1 cellular context compared by ENCODE assay signal in the genomic region with DNA sequence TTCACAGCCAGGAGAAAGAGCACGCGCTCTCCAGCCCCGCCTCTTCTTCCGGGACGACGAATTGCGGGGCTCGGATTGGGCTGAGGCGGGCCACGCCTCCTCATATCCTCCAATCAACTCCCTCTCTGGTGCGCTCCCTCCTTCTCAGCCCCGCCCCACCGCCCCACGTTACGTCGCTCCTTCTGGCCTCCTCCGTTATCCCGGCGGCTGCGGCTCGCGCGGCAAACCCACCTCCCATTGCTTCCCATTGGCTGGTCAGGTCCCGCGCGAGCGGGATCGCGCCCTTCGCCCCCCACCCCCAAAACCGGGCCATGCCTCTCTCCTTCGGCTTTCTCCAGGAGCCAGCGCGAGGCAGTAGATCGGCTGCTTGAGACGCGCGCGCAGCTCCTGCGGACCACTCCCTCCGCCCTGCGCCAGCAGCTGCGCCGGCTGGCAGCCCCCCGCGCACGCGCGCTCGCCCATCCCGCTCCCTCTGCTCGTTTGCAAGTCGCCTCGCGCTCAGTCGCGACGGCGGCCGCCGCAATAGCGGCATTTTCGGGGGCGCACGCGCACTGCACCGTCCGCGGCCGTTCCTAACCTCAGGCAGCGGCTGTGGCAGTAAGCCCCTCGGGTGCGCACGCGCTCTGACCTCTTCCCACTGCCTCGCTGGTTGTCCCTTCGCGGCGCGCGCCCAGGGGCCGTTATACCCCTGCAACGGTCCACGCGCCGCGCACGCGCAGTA.
A peak's percentile ranks its signal among the peaks of the same experiment; 100 is the strongest.
TF ChIP-seq lines count a peak whose summit lies in the region.

No MANE protein-coding gene starts in this region.

TF ChIP-seq in HEK293, 187 proteins besides CTCF, POLR2A, EP300 and RAD21 (continued from another document and continues in another):
- TF ChIP-seq, protein P1, sequence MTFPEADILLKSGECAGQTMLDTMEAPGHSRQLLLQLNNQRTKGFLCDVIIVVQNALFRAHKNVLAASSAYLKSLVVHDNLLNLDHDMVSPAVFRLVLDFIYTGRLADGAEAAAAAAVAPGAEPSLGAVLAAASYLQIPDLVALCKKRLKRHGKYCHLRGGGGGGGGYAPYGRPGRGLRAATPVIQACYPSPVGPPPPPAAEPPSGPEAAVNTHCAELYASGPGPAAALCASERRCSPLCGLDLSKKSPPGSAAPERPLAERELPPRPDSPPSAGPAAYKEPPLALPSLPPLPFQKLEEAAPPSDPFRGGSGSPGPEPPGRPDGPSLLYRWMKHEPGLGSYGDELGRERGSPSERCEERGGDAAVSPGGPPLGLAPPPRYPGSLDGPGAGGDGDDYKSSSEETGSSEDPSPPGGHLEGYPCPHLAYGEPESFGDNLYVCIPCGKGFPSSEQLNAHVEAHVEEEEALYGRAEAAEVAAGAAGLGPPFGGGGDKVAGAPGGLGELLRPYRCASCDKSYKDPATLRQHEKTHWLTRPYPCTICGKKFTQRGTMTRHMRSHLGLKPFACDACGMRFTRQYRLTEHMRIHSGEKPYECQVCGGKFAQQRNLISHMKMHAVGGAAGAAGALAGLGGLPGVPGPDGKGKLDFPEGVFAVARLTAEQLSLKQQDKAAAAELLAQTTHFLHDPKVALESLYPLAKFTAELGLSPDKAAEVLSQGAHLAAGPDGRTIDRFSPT (tag by site-specific recombination; IDR thresholded peaks at IDR 0.05) = no peak
- TF ChIP-seq HOXA7 (CRISPR knock-in tag; IDR thresholded peaks at IDR 0.05; ENCODE audit: borderline replicate concordance) (no peak), ZFP3 (tag by site-specific recombination; IDR thresholded peaks at IDR 0.05; ENCODE audit: low read depth) (no peak), ZNF335 (tag by site-specific recombination; conservative IDR thresholded peaks at IDR 0.05) (peak; percentile 62), ZBTB48 (tag by site-specific recombination; IDR thresholded peaks at IDR 0.05) (peak; percentile 91), ZNF423 (tag by site-specific recombination; IDR thresholded peaks at IDR 0.05) (no peak), TCF7L2 (IDR thresholded peaks at IDR 0.05; ENCODE audit: borderline replicate concordance, low read depth, low read length) (no peak), ZXDB (tag by site-specific recombination; IDR thresholded peaks at IDR 0.05) (peak; percentile 98), ZNF791 (tag by site-specific recombination; IDR thresholded peaks at IDR 0.05) (no peak), ZNF16 (tag by site-specific recombination; IDR thresholded peaks at IDR 0.05; ENCODE audit: low read depth) (no peak), ZNF555 (tag by site-specific recombination; conservative IDR thresholded peaks at IDR 0.05) (no peak), ZFHX2 (tag by site-specific recombination; conservative IDR thresholded peaks at IDR 0.05) (peak; percentile 49; the same call in 1 of the 2 replicates), ZNF626 (tag by site-specific recombination; IDR thresholded peaks at IDR 0.05) (no peak), ZNF19 (tag by site-specific recombination; IDR thresholded peaks at IDR 0.05; ENCODE audit: low read depth) (no peak), ZNF23 (tag by site-specific recombination; IDR thresholded peaks at IDR 0.05; ENCODE audit: borderline replicate concordance) (no peak), ZSCAN16 (tag by site-specific recombination; IDR thresholded peaks at IDR 0.05) (no peak), ZNF510 (tag by site-specific recombination; IDR thresholded peaks at IDR 0.05; ENCODE audit: insufficient replicate concordance) (no peak), ZNF416 (tag by site-specific recombination; IDR thresholded peaks at IDR 0.05) (no peak), YY1 (tag by site-specific recombination; IDR thresholded peaks at IDR 0.05) (peak; percentile 44; the same call in 1 of the 2 replicates), ZNF610 (tag by site-specific recombination; IDR thresholded peaks at IDR 0.05; ENCODE audit: borderline replicate concordance) (peak; percentile 62; the same call in 1 of the 2 replicates), ZNF623 (tag by site-specific recombination; IDR thresholded peaks at IDR 0.05) (no peak), ZNF184 (tag by site-specific recombination; IDR thresholded peaks at IDR 0.05) (no peak), ZNF350 (tag by site-specific recombination; IDR thresholded peaks at IDR 0.05) (no peak), KLF16 (tag by site-specific recombination; IDR thresholded peaks at IDR 0.05) (no peak; the same call in none of the 2 replicates), ZNF391 (tag by site-specific recombination; IDR thresholded peaks at IDR 0.05; ENCODE audit: borderline replicate concordance, low read depth) (peak; percentile 86; the same call in 1 of the 2 replicates), ZNF707 (tag by site-specific recombination; IDR thresholded peaks at IDR 0.05) (no peak), YY2 (tag by site-specific recombination; IDR thresholded peaks at IDR 0.05) (peak; percentile 74), ZNF544 (tag by site-specific recombination; IDR thresholded peaks at IDR 0.05) (no peak), OSR2 (tag by site-specific recombination; IDR thresholded peaks at IDR 0.05) (peak; percentile 29; the same call in 1 of the 2 replicates), SP7 (tag by site-specific recombination; IDR thresholded peaks at IDR 0.05) (peak; percentile 53; the same call in 1 of the 2 replicates), GFI1B (tag by site-specific recombination; IDR thresholded peaks at IDR 0.05) (no peak)
- TF ChIP-seq, protein P2, sequence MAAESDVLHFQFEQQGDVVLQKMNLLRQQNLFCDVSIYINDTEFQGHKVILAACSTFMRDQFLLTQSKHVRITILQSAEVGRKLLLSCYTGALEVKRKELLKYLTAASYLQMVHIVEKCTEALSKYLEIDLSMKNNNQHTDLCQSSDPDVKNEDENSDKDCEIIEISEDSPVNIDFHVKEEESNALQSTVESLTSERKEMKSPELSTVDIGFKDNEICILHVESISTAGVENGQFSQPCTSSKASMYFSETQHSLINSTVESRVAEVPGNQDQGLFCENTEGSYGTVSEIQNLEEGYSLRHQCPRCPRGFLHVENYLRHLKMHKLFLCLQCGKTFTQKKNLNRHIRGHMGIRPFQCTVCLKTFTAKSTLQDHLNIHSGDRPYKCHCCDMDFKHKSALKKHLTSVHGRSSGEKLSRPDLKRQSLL (tag by site-specific recombination; IDR thresholded peaks at IDR 0.05) = peak; percentile 64; the same call in 1 of the 2 replicates
- TF ChIP-seq, protein P3, sequence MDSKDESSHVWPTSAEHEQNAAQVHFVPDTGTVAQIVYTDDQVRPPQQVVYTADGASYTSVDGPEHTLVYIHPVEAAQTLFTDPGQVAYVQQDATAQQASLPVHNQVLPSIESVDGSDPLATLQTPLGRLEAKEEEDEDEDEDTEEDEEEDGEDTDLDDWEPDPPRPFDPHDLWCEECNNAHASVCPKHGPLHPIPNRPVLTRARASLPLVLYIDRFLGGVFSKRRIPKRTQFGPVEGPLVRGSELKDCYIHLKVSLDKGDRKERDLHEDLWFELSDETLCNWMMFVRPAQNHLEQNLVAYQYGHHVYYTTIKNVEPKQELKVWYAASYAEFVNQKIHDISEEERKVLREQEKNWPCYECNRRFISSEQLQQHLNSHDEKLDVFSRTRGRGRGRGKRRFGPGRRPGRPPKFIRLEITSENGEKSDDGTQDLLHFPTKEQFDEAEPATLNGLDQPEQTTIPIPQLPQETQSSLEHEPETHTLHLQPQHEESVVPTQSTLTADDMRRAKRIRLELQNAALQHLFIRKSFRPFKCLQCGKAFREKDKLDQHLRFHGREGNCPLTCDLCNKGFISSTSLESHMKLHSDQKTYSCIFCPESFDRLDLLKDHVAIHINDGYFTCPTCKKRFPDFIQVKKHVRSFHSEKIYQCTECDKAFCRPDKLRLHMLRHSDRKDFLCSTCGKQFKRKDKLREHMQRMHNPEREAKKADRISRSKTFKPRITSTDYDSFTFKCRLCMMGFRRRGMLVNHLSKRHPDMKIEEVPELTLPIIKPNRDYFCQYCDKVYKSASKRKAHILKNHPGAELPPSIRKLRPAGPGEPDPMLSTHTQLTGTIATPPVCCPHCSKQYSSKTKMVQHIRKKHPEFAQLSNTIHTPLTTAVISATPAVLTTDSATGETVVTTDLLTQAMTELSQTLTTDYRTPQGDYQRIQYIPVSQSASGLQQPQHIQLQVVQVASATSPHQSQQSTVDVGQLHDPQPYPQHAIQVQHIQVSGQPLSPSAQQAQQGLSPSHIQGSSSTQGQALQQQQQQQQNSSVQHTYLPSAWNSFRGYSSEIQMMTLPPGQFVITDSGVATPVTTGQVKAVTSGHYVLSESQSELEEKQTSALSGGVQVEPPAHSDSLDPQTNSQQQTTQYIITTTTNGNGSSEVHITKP (tag by site-specific recombination; IDR thresholded peaks at IDR 0.05) = no peak; the same call in 1 of the 2 replicates
- TF ChIP-seq, protein P4, sequence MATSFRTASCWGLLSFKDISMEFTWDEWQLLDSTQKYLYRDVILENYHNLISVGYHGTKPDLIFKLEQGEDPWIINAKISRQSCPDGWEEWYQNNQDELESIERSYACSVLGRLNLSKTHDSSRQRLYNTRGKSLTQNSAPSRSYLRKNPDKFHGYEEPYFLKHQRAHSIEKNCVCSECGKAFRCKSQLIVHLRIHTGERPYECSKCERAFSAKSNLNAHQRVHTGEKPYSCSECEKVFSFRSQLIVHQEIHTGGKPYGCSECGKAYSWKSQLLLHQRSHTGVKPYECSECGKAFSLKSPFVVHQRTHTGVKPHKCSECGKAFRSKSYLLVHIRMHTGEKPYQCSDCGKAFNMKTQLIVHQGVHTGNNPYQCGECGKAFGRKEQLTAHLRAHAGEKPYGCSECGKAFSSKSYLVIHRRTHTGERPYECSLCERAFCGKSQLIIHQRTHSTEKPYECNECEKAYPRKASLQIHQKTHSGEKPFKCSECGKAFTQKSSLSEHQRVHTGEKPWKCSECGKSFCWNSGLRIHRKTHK (tag by site-specific recombination; IDR thresholded peaks at IDR 0.05) = no peak
- TF ChIP-seq, protein P5, sequence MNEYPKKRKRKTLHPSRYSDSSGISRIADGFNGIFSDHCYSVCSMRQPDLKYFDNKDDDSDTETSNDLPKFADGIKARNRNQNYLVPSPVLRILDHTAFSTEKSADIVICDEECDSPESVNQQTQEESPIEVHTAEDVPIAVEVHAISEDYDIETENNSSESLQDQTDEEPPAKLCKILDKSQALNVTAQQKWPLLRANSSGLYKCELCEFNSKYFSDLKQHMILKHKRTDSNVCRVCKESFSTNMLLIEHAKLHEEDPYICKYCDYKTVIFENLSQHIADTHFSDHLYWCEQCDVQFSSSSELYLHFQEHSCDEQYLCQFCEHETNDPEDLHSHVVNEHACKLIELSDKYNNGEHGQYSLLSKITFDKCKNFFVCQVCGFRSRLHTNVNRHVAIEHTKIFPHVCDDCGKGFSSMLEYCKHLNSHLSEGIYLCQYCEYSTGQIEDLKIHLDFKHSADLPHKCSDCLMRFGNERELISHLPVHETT (tag by site-specific recombination; IDR thresholded peaks at IDR 0.05) = no peak
- TF ChIP-seq, protein P6, sequence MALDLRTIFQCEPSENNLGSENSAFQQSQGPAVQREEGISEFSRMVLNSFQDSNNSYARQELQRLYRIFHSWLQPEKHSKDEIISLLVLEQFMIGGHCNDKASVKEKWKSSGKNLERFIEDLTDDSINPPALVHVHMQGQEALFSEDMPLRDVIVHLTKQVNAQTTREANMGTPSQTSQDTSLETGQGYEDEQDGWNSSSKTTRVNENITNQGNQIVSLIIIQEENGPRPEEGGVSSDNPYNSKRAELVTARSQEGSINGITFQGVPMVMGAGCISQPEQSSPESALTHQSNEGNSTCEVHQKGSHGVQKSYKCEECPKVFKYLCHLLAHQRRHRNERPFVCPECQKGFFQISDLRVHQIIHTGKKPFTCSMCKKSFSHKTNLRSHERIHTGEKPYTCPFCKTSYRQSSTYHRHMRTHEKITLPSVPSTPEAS (tag by site-specific recombination; IDR thresholded peaks at IDR 0.05) = no peak
- TF ChIP-seq, protein P7, sequence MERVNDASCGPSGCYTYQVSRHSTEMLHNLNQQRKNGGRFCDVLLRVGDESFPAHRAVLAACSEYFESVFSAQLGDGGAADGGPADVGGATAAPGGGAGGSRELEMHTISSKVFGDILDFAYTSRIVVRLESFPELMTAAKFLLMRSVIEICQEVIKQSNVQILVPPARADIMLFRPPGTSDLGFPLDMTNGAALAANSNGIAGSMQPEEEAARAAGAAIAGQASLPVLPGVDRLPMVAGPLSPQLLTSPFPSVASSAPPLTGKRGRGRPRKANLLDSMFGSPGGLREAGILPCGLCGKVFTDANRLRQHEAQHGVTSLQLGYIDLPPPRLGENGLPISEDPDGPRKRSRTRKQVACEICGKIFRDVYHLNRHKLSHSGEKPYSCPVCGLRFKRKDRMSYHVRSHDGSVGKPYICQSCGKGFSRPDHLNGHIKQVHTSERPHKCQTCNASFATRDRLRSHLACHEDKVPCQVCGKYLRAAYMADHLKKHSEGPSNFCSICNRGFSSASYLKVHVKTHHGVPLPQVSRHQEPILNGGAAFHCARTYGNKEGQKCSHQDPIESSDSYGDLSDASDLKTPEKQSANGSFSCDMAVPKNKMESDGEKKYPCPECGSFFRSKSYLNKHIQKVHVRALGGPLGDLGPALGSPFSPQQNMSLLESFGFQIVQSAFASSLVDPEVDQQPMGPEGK (tag by site-specific recombination; IDR thresholded peaks at IDR 0.05) = peak; percentile 94
- TF ChIP-seq, protein P8, sequence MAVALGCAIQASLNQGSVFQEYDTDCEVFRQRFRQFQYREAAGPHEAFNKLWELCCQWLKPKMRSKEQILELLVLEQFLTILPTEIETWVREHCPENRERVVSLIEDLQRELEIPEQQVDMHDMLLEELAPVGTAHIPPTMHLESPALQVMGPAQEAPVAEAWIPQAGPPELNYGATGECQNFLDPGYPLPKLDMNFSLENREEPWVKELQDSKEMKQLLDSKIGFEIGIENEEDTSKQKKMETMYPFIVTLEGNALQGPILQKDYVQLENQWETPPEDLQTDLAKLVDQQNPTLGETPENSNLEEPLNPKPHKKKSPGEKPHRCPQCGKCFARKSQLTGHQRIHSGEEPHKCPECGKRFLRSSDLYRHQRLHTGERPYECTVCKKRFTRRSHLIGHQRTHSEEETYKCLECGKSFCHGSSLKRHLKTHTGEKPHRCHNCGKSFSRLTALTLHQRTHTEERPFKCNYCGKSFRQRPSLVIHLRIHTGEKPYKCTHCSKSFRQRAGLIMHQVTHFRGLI (tag by site-specific recombination; IDR thresholded peaks at IDR 0.05) = no peak
- TF ChIP-seq, protein P9, sequence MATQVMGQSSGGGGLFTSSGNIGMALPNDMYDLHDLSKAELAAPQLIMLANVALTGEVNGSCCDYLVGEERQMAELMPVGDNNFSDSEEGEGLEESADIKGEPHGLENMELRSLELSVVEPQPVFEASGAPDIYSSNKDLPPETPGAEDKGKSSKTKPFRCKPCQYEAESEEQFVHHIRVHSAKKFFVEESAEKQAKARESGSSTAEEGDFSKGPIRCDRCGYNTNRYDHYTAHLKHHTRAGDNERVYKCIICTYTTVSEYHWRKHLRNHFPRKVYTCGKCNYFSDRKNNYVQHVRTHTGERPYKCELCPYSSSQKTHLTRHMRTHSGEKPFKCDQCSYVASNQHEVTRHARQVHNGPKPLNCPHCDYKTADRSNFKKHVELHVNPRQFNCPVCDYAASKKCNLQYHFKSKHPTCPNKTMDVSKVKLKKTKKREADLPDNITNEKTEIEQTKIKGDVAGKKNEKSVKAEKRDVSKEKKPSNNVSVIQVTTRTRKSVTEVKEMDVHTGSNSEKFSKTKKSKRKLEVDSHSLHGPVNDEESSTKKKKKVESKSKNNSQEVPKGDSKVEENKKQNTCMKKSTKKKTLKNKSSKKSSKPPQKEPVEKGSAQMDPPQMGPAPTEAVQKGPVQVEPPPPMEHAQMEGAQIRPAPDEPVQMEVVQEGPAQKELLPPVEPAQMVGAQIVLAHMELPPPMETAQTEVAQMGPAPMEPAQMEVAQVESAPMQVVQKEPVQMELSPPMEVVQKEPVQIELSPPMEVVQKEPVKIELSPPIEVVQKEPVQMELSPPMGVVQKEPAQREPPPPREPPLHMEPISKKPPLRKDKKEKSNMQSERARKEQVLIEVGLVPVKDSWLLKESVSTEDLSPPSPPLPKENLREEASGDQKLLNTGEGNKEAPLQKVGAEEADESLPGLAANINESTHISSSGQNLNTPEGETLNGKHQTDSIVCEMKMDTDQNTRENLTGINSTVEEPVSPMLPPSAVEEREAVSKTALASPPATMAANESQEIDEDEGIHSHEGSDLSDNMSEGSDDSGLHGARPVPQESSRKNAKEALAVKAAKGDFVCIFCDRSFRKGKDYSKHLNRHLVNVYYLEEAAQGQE (tag by site-specific recombination; IDR thresholded peaks at IDR 0.05) = peak; percentile 11; the same call in 1 of the 2 replicates
